8 cellular contexts compared by ENCODE assay signal in the genomic region with DNA sequence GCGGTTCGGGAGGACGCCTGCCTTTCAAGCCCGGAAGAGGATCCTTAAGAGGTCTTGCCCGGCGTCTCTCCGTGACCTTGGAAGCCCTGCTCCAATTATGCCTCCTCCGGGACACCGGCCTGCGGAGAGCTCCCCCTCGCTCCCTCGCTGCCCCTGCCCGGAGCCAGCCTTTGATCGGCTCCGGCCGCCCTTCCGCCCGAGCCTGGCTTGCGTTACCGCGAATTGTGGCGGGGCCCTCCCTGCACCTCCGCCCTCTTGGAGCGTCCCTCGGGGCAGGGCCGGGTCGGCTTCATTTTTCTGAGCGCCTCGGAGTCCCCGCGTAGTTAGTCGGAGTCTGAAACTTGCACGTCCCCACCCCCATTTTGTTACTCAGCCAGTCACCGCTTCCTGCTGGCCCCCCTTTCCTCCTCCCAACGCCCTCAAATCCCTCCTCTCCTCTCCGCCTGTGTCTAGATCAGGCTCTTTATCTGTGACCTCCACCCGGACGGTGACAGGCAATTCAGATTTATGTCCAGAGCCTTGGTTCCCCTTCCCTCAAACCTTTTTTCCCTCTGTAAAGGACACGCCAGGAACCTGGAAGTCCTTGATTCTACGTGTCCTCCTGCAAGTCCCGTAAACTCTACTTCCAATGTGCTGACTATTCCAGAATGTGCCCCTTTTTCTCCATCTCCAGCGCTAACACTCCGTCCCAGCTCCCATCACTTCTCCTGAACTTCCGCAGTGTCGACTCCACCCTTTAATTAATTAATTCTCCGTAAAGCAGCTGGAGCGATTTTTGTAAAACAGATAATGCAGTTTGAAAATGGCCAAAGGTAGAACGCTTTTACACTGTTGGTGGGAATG. TPM values are rescaled to one million over a fixed set of nuclear protein-coding genes. Genes with fewer than 3 reads are reported as not detected.
A peak's percentile ranks its signal among the peaks of the same experiment; 100 is the strongest.
DNase-seq lines count a peak whose midpoint lies in the region; ATAC-seq and TF ChIP-seq lines count a peak whose summit lies in the region.

No MANE protein-coding gene starts in this region.

- peak overlapping the region; percentile 94 for H3K9ac ChIP-seq in PC-3 (ENCODE audit: low read length)

- TSS peak; percentile 74 for BruUV-seq in PC-3 (replicated peaks; lab: Mats Ljungman, UMichigan)

- peaks cover 15% of the 10 kb centered on the region; the same call in 1 of the 2 replicates for H3K79me2 ChIP-seq in PC-3 (ENCODE audit: low read length)

- H3K9me2 ChIP-seq in PC-3 (replicated peaks; ENCODE audit: low read length): no peaks in the 10 kb centered on the region

- no peaks in the 10 kb centered on the region for H3K27me3 ChIP-seq in PC-3 (ENCODE audit: low read length)
- no peaks in the 10 kb centered on the region for H3K27me3 ChIP-seq in neuron (ENCODE audit: insufficient read depth, low read length)

- CTCF ChIA-PET in PC-3 (lab: Charles Lee): no interaction called here

- POLR2A ChIA-PET in PC-3 (lab: Charles Lee; ENCODE audit: unreplicated experiment): no interaction called here

- ATAC-seq in HG03460 (IDR thresholded peaks at IDR 0.05; ENCODE audit: unreplicated experiment): peak; percentile 35
- peak; percentile 55 for ATAC-seq in PC-3

- H3K27ac ChIP-seq in PC-3 (ENCODE audit: low read length): peak overlapping the region; percentile 89

- peak overlapping the region; percentile 98 for H3K4me2 ChIP-seq in PC-3 (ENCODE audit: low read length)

- DNase-seq in C1 segment of cervical spinal cord (lab: John Stamatoyannopoulos, UW) (peak in 8 of 14 donors; percentile 32 to 77 (median 66)), GM19238 (ENCODE audit: insufficient read length, low spot score) (peak; percentile 51), PC-3 (peak; percentile 58), fibroblast of pulmonary artery (ENCODE audit: low read depth) (peak; percentile 69), stromal cell of bone marrow (ENCODE audit: low read depth) (peak; percentile 66)
- DNase-seq in activated T-helper 1 cell treated with anti-CD3 and anti-CD28 coated beads, Interleukin-2, amount 50 U/mL, for 16 hours (ENCODE audit: low read depth in 1 of 2, low spot score in 1 of 2): peak; percentile 56 to 68

- peak overlapping the region; percentile 95 for H2AFZ ChIP-seq in PC-3 (ENCODE audit: low read length)
- peak overlapping the region; percentile 97 for H2AFZ ChIP-seq in neuron (ENCODE audit: low read depth, low read length)

- H3K4me1 ChIP-seq in PC-3 (ENCODE audit: insufficient read depth, low read length) (peaks cover 10% of the 10 kb centered on the region; the same call in 1 of the 2 replicates), neuron (ENCODE audit: insufficient read depth, low read length) (peaks cover 2% of the 10 kb centered on the region)

- no peaks in the 10 kb centered on the region for H3F3A ChIP-seq in PC-3 (ENCODE audit: low read length, unreplicated experiment)

- no peaks in the 10 kb centered on the region for H4K20me1 ChIP-seq in PC-3 (ENCODE audit: low read length)

- intact Hi-C loops in PC-3 (cut with micrococcal nuclease): no loop called here

- H3K9me3 ChIP-seq in PC-3 (ENCODE audit: low read length) (no peaks in the 10 kb centered on the region), neuron (ENCODE audit: low read length) (no peaks in the 10 kb centered on the region)

- H3K4me3 ChIP-seq in PC-3 (ENCODE audit: low read length) (peak overlapping the region; percentile 80), fibroblast of pulmonary artery (replicated peaks; ENCODE audit: low read depth, low read length) (peak overlapping the region; percentile 79), neuron (ENCODE audit: low read length) (peak overlapping the region; percentile 57)

- TF ChIP-seq CTCF in PC-3 (conservative IDR thresholded peaks at IDR 0.05; ENCODE audit: low read depth, low read length) (no peak), fibroblast of pulmonary artery (IDR thresholded peaks at IDR 0.05; ENCODE audit: low read length, missing control alignments) (no peak)

- H3K36me3 ChIP-seq in PC-3 (ENCODE audit: low read depth, low read length): no peaks in the 10 kb centered on the region
- H3K36me3 ChIP-seq in neuron (ENCODE audit: insufficient read depth, low read length): peaks cover 3% of the 10 kb centered on the region

RNA-seq across cellular contexts. Expression of a gene that starts 0.6 kb away (rescaled TPM):
- total RNA-seq in PC-3 (2014; rRNA removed): 40.2 and 43.3 TPM in 2 replicates

RNA-seq across cellular contexts. Expression of a gene that starts 6.2 kb away (rescaled TPM):
- total RNA-seq in PC-3 (2014; rRNA removed): not detected in 2 replicates

RNA-seq across cellular contexts. Expression of a gene that starts 25.1 kb away (rescaled TPM):
- 33.3 and 43.9 TPM in 2 replicates for total RNA-seq in PC-3 (2014; rRNA removed)

RNA-seq across cellular contexts. Expression of a gene that starts 47.3 kb away (rescaled TPM):
- 0.23 and 0.87 TPM in 2 replicates for total RNA-seq in PC-3 (2014; rRNA removed)

RNA-seq across cellular contexts. Expression of a gene that starts 49.0 kb away (rescaled TPM):
- total RNA-seq in PC-3 (2014; rRNA removed): 44.8 and 50.6 TPM in 2 replicates

Comparison
In these comparisons a context has a peak if more than half of its experiments do, and no peak if none do; other contexts are left out.
1. Peak in every context shown above with its lines: DNase-seq, ATAC-seq, H3K4me3 ChIP-seq and H3K27ac ChIP-seq.